1 cellular context compared by ENCODE assay signal in genomic region chr1:959730-960039, GRCh38.
TF ChIP-seq lines count a peak whose summit lies in the region.

No MANE protein-coding gene starts in this region.

TF ChIP-seq in K562, 482 proteins besides CTCF, POLR2A, EP300 and RAD21 (continued from another document):
- TF ChIP-seq THAP12 (CRISPR knock-in tag; IDR thresholded peaks at IDR 0.05) = peak; percentile 78; the same call in 1 of the 2 replicates
- no peak for TF ChIP-seq WHSC1 (IDR thresholded peaks at IDR 0.05; ENCODE audit: low read length)
- TF ChIP-seq NFATC3 (IDR thresholded peaks at IDR 0.05) = no peak
- no peak for TF ChIP-seq SNAPC5 (CRISPR knock-in tag; IDR thresholded peaks at IDR 0.05)
TF ChIP-seq in K562: peak in this region for 4.
